In the genomic region with DNA sequence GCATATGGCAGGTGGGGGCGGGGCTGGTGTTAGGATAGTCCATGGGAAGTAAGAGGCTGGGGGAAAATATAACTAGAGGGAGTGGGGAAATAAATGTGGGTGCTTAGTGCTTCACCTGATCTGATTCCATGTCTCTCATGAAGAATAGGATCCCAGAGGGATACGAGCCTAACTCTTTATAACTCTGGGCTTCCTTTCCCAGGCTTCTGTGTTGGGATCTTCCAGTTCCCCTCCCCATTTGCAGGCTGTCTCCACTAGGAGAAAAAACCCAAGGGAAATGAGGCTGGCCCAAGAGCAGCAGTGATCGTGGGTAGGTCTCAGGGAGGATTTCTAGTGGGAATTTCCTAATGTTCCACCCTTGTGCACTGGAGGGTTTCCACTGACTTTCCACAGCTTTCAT, we compare ENCODE assay signal across 27 cellular contexts. TPM values are rescaled to one million over a fixed set of nuclear protein-coding genes. Genes with fewer than 3 reads are reported as not detected.
DNase-seq lines count a peak whose midpoint lies in the region; ATAC-seq, FAIRE-seq and TF ChIP-seq lines count a peak whose summit lies in the region.
"Had no signal": no experiment of that assay in that cellular context is flagged by ENCODE, and none has a peak within 500 bp of the region (broad histone marks: within the 10 kb centered on the region; RNA-seq: fewer than 3 reads in every experiment).

No MANE protein-coding gene starts in this region.

- H3K9me3 ChIP-seq in K562 (replicated peaks; ENCODE audit: control insufficient read depth, insufficient read depth, low read depth, low read length) (no peaks in the 10 kb centered on the region), upper lobe of right lung (no peaks in the 10 kb centered on the region)
- H3K9me3 ChIP-seq in naive thymus-derived CD4-positive, alpha-beta T cell (ENCODE audit: control insufficient read depth in 2 of 3, low read length in 3 of 3) = no peaks in the 10 kb centered on the region
- H3K9me3 ChIP-seq: A549, BLaER1, heart right ventricle, left lung, tibial nerve had no signal

- H3K9me3 Mint-ChIP-seq in activated naive CD4-positive, alpha-beta T cell treated with anti-CD3 and anti-CD28 coated beads, Interleukin-2, amount 50 U/mL, for 24 hours = no peaks in the 10 kb centered on the region
- no peaks in the 10 kb centered on the region for H3K9me3 Mint-ChIP-seq in activated naive CD4-positive, alpha-beta T cell treated with anti-CD3 and anti-CD28 coated beads, Interleukin-2, amount 50 U/mL, for 72 hours
- H3K9me3 Mint-ChIP-seq in naive thymus-derived CD4-positive, alpha-beta T cell = peaks cover 0 to 2% (median 0%) of the 10 kb centered on the region in 11 donors

- H3K9me1 ChIP-seq in K562 (ENCODE audit: control insufficient read depth, insufficient read depth, low read length) = no peaks in the 10 kb centered on the region

- in situ Hi-C loops in K562 (cut with MboI) = no loop called here

- peak overlapping the region; percentile 72 for H3K4me3 Mint-ChIP-seq in activated naive CD4-positive, alpha-beta T cell treated with anti-CD3 and anti-CD28 coated beads, Interleukin-2, amount 50 U/mL, for 24 hours
- peak overlapping the region in 9 of 10 donors; percentile 27 to 84 (median 59) for H3K4me3 Mint-ChIP-seq in naive thymus-derived CD4-positive, alpha-beta T cell
- H3K4me3 Mint-ChIP-seq: activated CD4-positive, alpha-beta T cell treated with anti-CD3 and anti-CD28 coated beads for 36 hours had no signal

- no peak for TF ChIP-seq EP300 in K562 (IDR thresholded peaks at IDR 0.05; ENCODE audit: low read length)

- H3K27me3 Mint-ChIP-seq in activated naive CD4-positive, alpha-beta T cell treated with anti-CD3 and anti-CD28 coated beads, Interleukin-2, amount 50 U/mL, for 24 hours = peaks cover 33% of the 10 kb centered on the region
- peaks cover 36 to 49% (median 45%) of the 10 kb centered on the region in 5 donors for H3K27me3 Mint-ChIP-seq in naive thymus-derived CD4-positive, alpha-beta T cell

- no peaks in the 10 kb centered on the region for H3K79me2 ChIP-seq in K562 (ENCODE audit: control insufficient read depth, insufficient read depth, low read length)

- peaks cover 17% of the 10 kb centered on the region for H3K4me1 Mint-ChIP-seq in activated naive CD4-positive, alpha-beta T cell treated with anti-CD3 and anti-CD28 coated beads, Interleukin-2, amount 50 U/mL, for 24 hours
- H3K4me1 Mint-ChIP-seq in naive thymus-derived CD4-positive, alpha-beta T cell = peaks cover 12 to 18% (median 15%) of the 10 kb centered on the region in 7 donors

- 0% methylated on average over 3 of the region's 3 CpGs for WGBS in K562 (ENCODE audit: insufficient coverage, low coverage, missing lambda C conversion rate)

- H3K36me3 Mint-ChIP-seq in activated naive CD4-positive, alpha-beta T cell treated with anti-CD3 and anti-CD28 coated beads, Interleukin-2, amount 50 U/mL, for 24 hours = no peaks in the 10 kb centered on the region
- H3K36me3 Mint-ChIP-seq in activated naive CD4-positive, alpha-beta T cell treated with anti-CD3 and anti-CD28 coated beads, Interleukin-2, amount 50 U/mL, for 72 hours = no peaks in the 10 kb centered on the region
- peaks cover 0 to 8% (median 8%) of the 10 kb centered on the region in 5 donors for H3K36me3 Mint-ChIP-seq in naive thymus-derived CD4-positive, alpha-beta T cell

- no peak for DNase-seq in activated naive CD4-positive, alpha-beta T cell treated with anti-CD3 and anti-CD28 coated beads, Interleukin-2, amount 50 U/mL, for 72 hours (ENCODE audit: low spot score in 2 of 2)
- DNase-seq in K562 (ENCODE audit: extremely low read depth in 1 of 4, low spot score in 3 of 4) = no peak
- DNase-seq in naive thymus-derived CD4-positive, alpha-beta T cell = no peak
- peak; percentile 15 for DNase-seq in upper lobe of right lung
- no peak for DNase-seq in T-helper 1 cell
- no peak for DNase-seq in HT-29 (ENCODE audit: low spot score)
- DNase-seq: activated CD4-positive, alpha-beta T cell treated with anti-CD3 and anti-CD28 coated beads for 36 hours; activated effector memory CD4-positive, alpha-beta T cell treated with Interleukin-2 at 50 U/mL for 16 hours; heart right ventricle; left lung; midbrain; NCI-H1092 treated with DMSO at 0.1 percent for 48 hours; NCI-H2029 treated with DMSO at 0.1 percent for 48 hours; NCI-H226; NCI-H82; Right ventricle myocardium superior; stimulated activated CD4-positive, alpha-beta T cell treated with anti-CD3 and anti-CD28 coated beads, Interleukin-2, amount 100 ng/mL, for 48 hours; stimulated activated naive CD4-positive, alpha-beta T cell treated with Interleukin-2 at 50 U/mL for 16 hours had no signal

- H3K9ac ChIP-seq in K562 (ENCODE audit: insufficient read depth in 1 of 2, low read depth in 2 of 2, low read length in 2 of 2) = no peak overlapping the region
- H3K9ac ChIP-seq: BLaER1 had no signal

- ATAC-seq in activated naive CD4-positive, alpha-beta T cell treated with anti-CD3 and anti-CD28 coated beads, Interleukin-2, amount 50 U/mL, for 72 hours = no peak
- ATAC-seq in K562 = no peak
- no peak for ATAC-seq in naive thymus-derived CD4-positive, alpha-beta T cell
- no peak for ATAC-seq in upper lobe of right lung
- ATAC-seq in HG03108 (IDR thresholded peaks at IDR 0.05; ENCODE audit: unreplicated experiment) = no peak
- ATAC-seq: activated CD4-positive, alpha-beta T cell treated with anti-CD3 and anti-CD28 coated beads for 36 hours; heart right ventricle; left lung had no signal

- TF ChIP-seq CTCF in K562 (IDR thresholded peaks at IDR 0.05 in 2 of 3, conservative IDR thresholded peaks at IDR 0.05 in 1 of 3; ENCODE audit: insufficient read depth in 2 of 3, low read depth in 1 of 3, low read length in 3 of 3) (no peak), upper lobe of right lung (IDR thresholded peaks at IDR 0.05) (no peak)

- FAIRE-seq in K562 (lab: Jason Lieb, UNC) = peak; percentile 15
- FAIRE-seq: A549 had no signal

- intact Hi-C loops in K562 (cut with micrococcal nuclease) = loop anchor here (5.0 kb wide), 1 partner anchor 146 kb away; no protein-coding TSS in a partner anchor
- intact Hi-C loops in naive thymus-derived CD4-positive, alpha-beta T cell (cut with micrococcal nuclease) = loop anchor here (5.0 to 10.0 kb wide), 2 partner anchors 51 to 948 kb away; a partner anchor contains a TSS
- intact Hi-C loops in upper lobe of right lung (cut with DNase I) = no loop called here

- CTCF ChIA-PET in K562 (lab: Yijun Ruan, JAX; ENCODE audit: low intra/inter-chr PET ratio) = interaction anchor here (0.7 kb wide), 1 partner anchor 1964 kb away, joined by 6 read pairs; no protein-coding TSS in a partner anchor
- CTCF ChIA-PET in naive thymus-derived CD4-positive, alpha-beta T cell (lab: Charles Lee) = interaction anchor here (0.7 to 5.1 kb wide), 3 partner anchors 10 to 208 kb away, joined by 3 to 71 read pairs (median 4); no protein-coding TSS in a partner anchor

- H4K20me1 ChIP-seq in K562 (replicated peaks; ENCODE audit: control insufficient read depth, insufficient read depth, low read length) = peaks cover 7% of the 10 kb centered on the region; the same call in 1 of the 2 replicates
- H4K20me1 ChIP-seq: BLaER1 had no signal

- no peak for TF ChIP-seq RAD21 in K562 (CRISPR knock-in tag; conservative IDR thresholded peaks at IDR 0.05 in 1 of 2, IDR thresholded peaks at IDR 0.05 in 1 of 2)

- H3K27ac ChIP-seq in K562 (ENCODE audit: extremely low read depth, low read depth, low read length) (no peak overlapping the region), upper lobe of right lung (no peak overlapping the region)
- H3K27ac ChIP-seq in naive thymus-derived CD4-positive, alpha-beta T cell (ENCODE audit: low read depth, low read length) = no peak overlapping the region
- H3K27ac ChIP-seq: BLaER1, heart right ventricle, left lung, tibial nerve had no signal

- H3K4me1 ChIP-seq in K562 (replicated peaks in 1 of 2; ENCODE audit: control insufficient read depth in 2 of 2, insufficient read depth in 2 of 2, low read length in 2 of 2) (peaks cover 0 to 16% of the 10 kb centered on the region in 2 experiments; a peak in 1 of 5 replicates), upper lobe of right lung (no peaks in the 10 kb centered on the region)
- H3K4me1 ChIP-seq in naive thymus-derived CD4-positive, alpha-beta T cell (ENCODE audit: control insufficient read depth in 2 of 2, insufficient read depth in 2 of 2, low read length in 2 of 2) = peaks cover 0 to 7% of the 10 kb centered on the region in 2 donors

- H3K36me3 ChIP-seq in K562 (ENCODE audit: control insufficient read depth, insufficient read depth, low read length) (no peaks in the 10 kb centered on the region), upper lobe of right lung (no peaks in the 10 kb centered on the region)
- H3K36me3 ChIP-seq in naive thymus-derived CD4-positive, alpha-beta T cell (ENCODE audit: control insufficient read depth in 2 of 3, insufficient read depth in 3 of 3, low read length in 3 of 3) = peaks cover 0 to 13% (median 2%) of the 10 kb centered on the region in 3 experiments
- H3K36me3 ChIP-seq: heart right ventricle, left lung had no signal

- BruUV-seq in K562 (replicated peaks; lab: Mats Ljungman, UMichigan) = no TSS peak

- no peak overlapping the region for H3K27ac Mint-ChIP-seq in activated naive CD4-positive, alpha-beta T cell treated with anti-CD3 and anti-CD28 coated beads, Interleukin-2, amount 50 U/mL, for 24 hours
- H3K27ac Mint-ChIP-seq in activated naive CD4-positive, alpha-beta T cell treated with anti-CD3 and anti-CD28 coated beads, Interleukin-2, amount 50 U/mL, for 72 hours = no peak overlapping the region
- H3K27ac Mint-ChIP-seq in naive thymus-derived CD4-positive, alpha-beta T cell = no peak overlapping the region
- H3K27ac Mint-ChIP-seq: activated CD4-positive, alpha-beta T cell treated with anti-CD3 and anti-CD28 coated beads for 36 hours had no signal

- H2AFZ ChIP-seq in K562 (ENCODE audit: low read depth, low read length) = no peak overlapping the region

- no peak for TF ChIP-seq POLR2A in K562 (conservative IDR thresholded peaks at IDR 0.05)

- H3K4me2 ChIP-seq in K562 (ENCODE audit: insufficient read depth, low read length) = no peak overlapping the region
- H3K4me2 ChIP-seq: BLaER1 had no signal

- POLR2A ChIA-PET in K562 (lab: Yijun Ruan, JAX) = interaction anchor here (0.7 kb wide), 1 partner anchor 335 kb away, joined by 3 read pairs; no protein-coding TSS in a partner anchor
- POLR2A ChIA-PET in naive thymus-derived CD4-positive, alpha-beta T cell (lab: Charles Lee) = interaction anchor here (1.1 kb wide), 1 partner anchor 16 kb away, joined by 3 read pairs; a partner anchor contains a TSS

- no peak overlapping the region for H3K4me3 ChIP-seq in K562
- H3K4me3 ChIP-seq in naive thymus-derived CD4-positive, alpha-beta T cell (ENCODE audit: low read length) = no peak overlapping the region
- H3K4me3 ChIP-seq in upper lobe of right lung = no peak overlapping the region
- H3K4me3 ChIP-seq: BLaER1, left lung, smooth muscle cell had no signal

- peaks cover 9 to 26% of the 10 kb centered on the region in 2 experiments; a peak in 4 of 5 replicates for H3K27me3 ChIP-seq in K562 (ENCODE audit: control insufficient read depth in 2 of 2, insufficient read depth in 2 of 2, low read length in 2 of 2)
- peaks cover 17% of the 10 kb centered on the region in 2 donors for H3K27me3 ChIP-seq in naive thymus-derived CD4-positive, alpha-beta T cell (ENCODE audit: control insufficient read depth in 2 of 2, insufficient read depth in 2 of 2, low read length in 2 of 2)
- H3K27me3 ChIP-seq in upper lobe of right lung = peaks cover 57% of the 10 kb centered on the region
- H3K27me3 ChIP-seq: BLaER1 had no signal

RNA-seq across cellular contexts. Expression of a gene that starts 1.6 kb away (rescaled TPM):
- total RNA-seq in activated naive CD4-positive, alpha-beta T cell treated with anti-CD3 and anti-CD28 coated beads, Interleukin-2, amount 50 U/mL, for 72 hours = under 1 TPM in 1 of 2 donors, not detected in 1; 0.06 TPM
- not detected in 2 replicates for total RNA-seq in K562 (2011; cell fraction: chromatin; rRNA removed; ENCODE audit: low replicate concordance)
- total RNA-seq in K562 (2011; cell fraction: nucleolus; rRNA removed) = not detected in 2 replicates
- total RNA-seq in K562 (2011; cell fraction: nucleoplasm; rRNA removed) = not detected in 2 replicates
- total RNA-seq in K562 (2014; rRNA removed) = not detected in 2 replicates
- not detected in 2 replicates for total RNA-seq in K562 (2014; rRNA removed; fragmentation: Illumina TruSeq; extraction: Trizol)
- total RNA-seq in K562 (2015; rRNA removed; fragmentation: Illumina TruSeq; extraction: Trizol) = not detected in 2 replicates
- not detected in 2 replicates for total RNA-seq in K562 (2021)
- not detected in 2 replicates for polyA plus RNA-seq in K562 (2011; rRNA removed)
- not detected in 2 replicates for polyA plus RNA-seq in K562 (2011; cell fraction: cytosol; rRNA removed)
- polyA plus RNA-seq in K562 (2011; cell fraction: nucleus; rRNA removed) = not detected in 2 replicates
- polyA plus RNA-seq in K562 (2012) = not detected in 2 replicates
- polyA plus RNA-seq in K562 (2014; fragmentation: Illumina TruSeq; extraction: Trizol) = not detected in 2 replicates
- not detected for polyA plus RNA-seq in K562 (2014; fragmentation: Nextera tagmentation; extraction: Ambion mirVana)
- polyA plus RNA-seq in K562 (2014; rRNA removed) = not detected in 2 replicates
- polyA minus RNA-seq in K562 (2011; rRNA and poly(A)+ RNA removed) = not detected in 2 replicates
- not detected in 2 replicates for polyA minus RNA-seq in K562 (2011; cell fraction: cytosol; rRNA and poly(A)+ RNA removed)
- not detected in 2 replicates for polyA minus RNA-seq in K562 (2011; cell fraction: nucleus; rRNA and poly(A)+ RNA removed)
- total RNA-seq in naive thymus-derived CD4-positive, alpha-beta T cell = not detected
- under 1 TPM; 0.06 to 0.08 TPM for polyA plus RNA-seq in naive thymus-derived CD4-positive, alpha-beta T cell
- not detected for total RNA-seq in upper lobe of right lung
- total RNA-seq in HT-29 (2014; rRNA removed; shearing (Covaris generic)) = not detected in 2 replicates
- total RNA-seq: cardiac septum, left lung, OCI-LY7, renal cortical epithelial cell, Right ventricle myocardium superior, smooth muscle cell had no signal
- polyA plus RNA-seq: A549, smooth muscle cell had no signal

RNA-seq across cellular contexts. Expression of a gene that starts 13.0 kb away (rescaled TPM):
- not detected for total RNA-seq in activated naive CD4-positive, alpha-beta T cell treated with anti-CD3 and anti-CD28 coated beads, Interleukin-2, amount 50 U/mL, for 72 hours
- not detected in 2 replicates for total RNA-seq in K562 (2011; cell fraction: chromatin; rRNA removed; ENCODE audit: low replicate concordance)
- total RNA-seq in K562 (2011; cell fraction: nucleolus; rRNA removed) = not detected in 2 replicates
- not detected in 2 replicates for total RNA-seq in K562 (2011; cell fraction: nucleoplasm; rRNA removed)
- total RNA-seq in K562 (2014; rRNA removed) = not detected in 2 replicates
- total RNA-seq in K562 (2014; rRNA removed; fragmentation: Illumina TruSeq; extraction: Trizol) = not detected in 2 replicates
- total RNA-seq in K562 (2015; rRNA removed; fragmentation: Illumina TruSeq; extraction: Trizol) = not detected in 2 replicates
- total RNA-seq in K562 (2021) = not detected in 2 replicates
- polyA plus RNA-seq in K562 (2011; rRNA removed) = not detected in 2 replicates
- polyA plus RNA-seq in K562 (2011; cell fraction: cytosol; rRNA removed) = not detected in 2 replicates
- polyA plus RNA-seq in K562 (2011; cell fraction: nucleus; rRNA removed) = 0.10 TPM in 1 of 2 replicates, not detected in the other
- polyA plus RNA-seq in K562 (2012) = 0.07 and 0.11 TPM in 2 replicates
- polyA plus RNA-seq in K562 (2014; fragmentation: Illumina TruSeq; extraction: Trizol) = not detected in 2 replicates
- under 1 TPM; 0.06 to 0.11 TPM for polyA plus RNA-seq in K562 (2014; fragmentation: Nextera tagmentation; extraction: Ambion mirVana)
- polyA plus RNA-seq in K562 (2014; rRNA removed) = not detected in 2 replicates
- polyA minus RNA-seq in K562 (2011; rRNA and poly(A)+ RNA removed) = not detected in 2 replicates
- polyA minus RNA-seq in K562 (2011; cell fraction: cytosol; rRNA and poly(A)+ RNA removed) = not detected in 2 replicates
- polyA minus RNA-seq in K562 (2011; cell fraction: nucleus; rRNA and poly(A)+ RNA removed) = not detected in 2 replicates
- under 1 TPM in 1 of 5 experiments, not detected in 4; 0.32 TPM for total RNA-seq in naive thymus-derived CD4-positive, alpha-beta T cell
- under 1 TPM in 1 of 2 donors, not detected in 1; 0.29 TPM for polyA plus RNA-seq in naive thymus-derived CD4-positive, alpha-beta T cell
- not detected for total RNA-seq in upper lobe of right lung
- total RNA-seq in HT-29 (2014; rRNA removed; shearing (Covaris generic)) = not detected in 2 replicates
- total RNA-seq: smooth muscle cell had no signal
- polyA plus RNA-seq: smooth muscle cell had no signal

RNA-seq across cellular contexts. Expression of a gene that starts 15.5 kb away (rescaled TPM):
- 10 to 100 TPM; 29.9 to 35.2 TPM for total RNA-seq in activated naive CD4-positive, alpha-beta T cell treated with anti-CD3 and anti-CD28 coated beads, Interleukin-2, amount 50 U/mL, for 72 hours
- 8.1 and 30.2 TPM in 2 replicates for total RNA-seq in K562 (2011; cell fraction: chromatin; rRNA removed; ENCODE audit: low replicate concordance)
- total RNA-seq in K562 (2011; cell fraction: nucleolus; rRNA removed) = 35.5 and 43.4 TPM in 2 replicates
- 16.0 and 20.1 TPM in 2 replicates for total RNA-seq in K562 (2011; cell fraction: nucleoplasm; rRNA removed)
- total RNA-seq in K562 (2014; rRNA removed) (7.3 and 8.6 TPM in 2 replicates), K562 (2014; rRNA removed; fragmentation: Illumina TruSeq; extraction: Trizol) (0.93 and 1.4 TPM in 2 replicates), K562 (2015; rRNA removed; fragmentation: Illumina TruSeq; extraction: Trizol) (3.2 and 3.9 TPM in 2 replicates), K562 (2021) (11.7 and 12.5 TPM in 2 replicates), upper lobe of right lung (37.5 TPM)
- polyA plus RNA-seq in K562 (2011; rRNA removed) (3.9 and 10.0 TPM in 2 replicates), K562 (2014; fragmentation: Illumina TruSeq; extraction: Trizol) (3.1 and 5.9 TPM in 2 replicates), K562 (2014; fragmentation: Nextera tagmentation; extraction: Ambion mirVana) (under 1 TPM; 0.32 to 0.35 TPM), K562 (2014; rRNA removed) (7.1 and 7.6 TPM in 2 replicates)
- 8.4 and 14.8 TPM in 2 replicates for polyA plus RNA-seq in K562 (2011; cell fraction: cytosol; rRNA removed)
- polyA plus RNA-seq in K562 (2011; cell fraction: nucleus; rRNA removed) = 22.5 and 32.3 TPM in 2 replicates
- polyA plus RNA-seq in K562 (2012) = 10.3 and 16.7 TPM in 2 replicates
- 1.6 and 3.2 TPM in 2 replicates for polyA minus RNA-seq in K562 (2011; rRNA and poly(A)+ RNA removed)
- polyA minus RNA-seq in K562 (2011; cell fraction: cytosol; rRNA and poly(A)+ RNA removed) = 4.3 and 9.0 TPM in 2 replicates
- 5.4 and 6.7 TPM in 2 replicates for polyA minus RNA-seq in K562 (2011; cell fraction: nucleus; rRNA and poly(A)+ RNA removed)
- 10 to 100 TPM; 31.9 to 68.7 (median 44.8) TPM for total RNA-seq in naive thymus-derived CD4-positive, alpha-beta T cell
- polyA plus RNA-seq in naive thymus-derived CD4-positive, alpha-beta T cell = 10 to 100 TPM; 38.6 to 60.9 TPM
- total RNA-seq in HT-29 (2014; rRNA removed; shearing (Covaris generic)) = 21.9 and 24.7 TPM in 2 replicates

RNA-seq across cellular contexts. Expression of a gene that starts 32.6 kb away (rescaled TPM):
- not detected for total RNA-seq in activated naive CD4-positive, alpha-beta T cell treated with anti-CD3 and anti-CD28 coated beads, Interleukin-2, amount 50 U/mL, for 72 hours
- total RNA-seq in K562 (2011; cell fraction: chromatin; rRNA removed; ENCODE audit: low replicate concordance) = 0.21 and 1.2 TPM in 2 replicates
- 0.50 TPM in 1 of 2 replicates, not detected in the other for total RNA-seq in K562 (2011; cell fraction: nucleolus; rRNA removed)
- total RNA-seq in K562 (2011; cell fraction: nucleoplasm; rRNA removed) = 0.44 and 0.76 TPM in 2 replicates
- total RNA-seq in K562 (2014; rRNA removed) = not detected in 2 replicates
- not detected in 2 replicates for total RNA-seq in K562 (2014; rRNA removed; fragmentation: Illumina TruSeq; extraction: Trizol)
- total RNA-seq in K562 (2015; rRNA removed; fragmentation: Illumina TruSeq; extraction: Trizol) = not detected in 2 replicates
- total RNA-seq in K562 (2021) = 0.04 and 0.09 TPM in 2 replicates
- polyA plus RNA-seq in K562 (2011; rRNA removed) = 0.11 and 0.14 TPM in 2 replicates
- polyA plus RNA-seq in K562 (2011; cell fraction: cytosol; rRNA removed) = 0.06 and 0.44 TPM in 2 replicates
- 0.43 and 0.55 TPM in 2 replicates for polyA plus RNA-seq in K562 (2011; cell fraction: nucleus; rRNA removed)
- 0.18 and 0.23 TPM in 2 replicates for polyA plus RNA-seq in K562 (2012)
- polyA plus RNA-seq in K562 (2014; fragmentation: Illumina TruSeq; extraction: Trizol) = 0.04 TPM in 1 of 2 replicates, not detected in the other
- not detected for polyA plus RNA-seq in K562 (2014; fragmentation: Nextera tagmentation; extraction: Ambion mirVana)
- not detected in 2 replicates for polyA plus RNA-seq in K562 (2014; rRNA removed)
- 0.06 and 0.07 TPM in 2 replicates for polyA minus RNA-seq in K562 (2011; rRNA and poly(A)+ RNA removed)
- polyA minus RNA-seq in K562 (2011; cell fraction: cytosol; rRNA and poly(A)+ RNA removed) = not detected in 2 replicates
- 0.13 and 0.22 TPM in 2 replicates for polyA minus RNA-seq in K562 (2011; cell fraction: nucleus; rRNA and poly(A)+ RNA removed)
- not detected for total RNA-seq in naive thymus-derived CD4-positive, alpha-beta T cell
- not detected for polyA plus RNA-seq in naive thymus-derived CD4-positive, alpha-beta T cell
- total RNA-seq in upper lobe of right lung = 5.6 TPM
- total RNA-seq in HT-29 (2014; rRNA removed; shearing (Covaris generic)) = not detected in 2 replicates
- total RNA-seq: activated CD4-positive, alpha-beta T cell treated with anti-CD3 and anti-CD28 coated beads for 36 hours; OCI-LY7; smooth muscle cell had no signal
- polyA plus RNA-seq: smooth muscle cell had no signal

RNA-seq across cellular contexts. Expression of a gene that starts 51.1 kb away (rescaled TPM):
- total RNA-seq in activated naive CD4-positive, alpha-beta T cell treated with anti-CD3 and anti-CD28 coated beads, Interleukin-2, amount 50 U/mL, for 72 hours = 1 to 10 TPM; 3.6 to 5.3 TPM
- total RNA-seq in K562 (2011; cell fraction: chromatin; rRNA removed; ENCODE audit: low replicate concordance) = 6.0 and 9.3 TPM in 2 replicates
- total RNA-seq in K562 (2011; cell fraction: nucleolus; rRNA removed) = 5.7 and 6.2 TPM in 2 replicates
- total RNA-seq in K562 (2011; cell fraction: nucleoplasm; rRNA removed) = 10.0 and 15.0 TPM in 2 replicates
- 2.6 and 3.8 TPM in 2 replicates for total RNA-seq in K562 (2014; rRNA removed)
- total RNA-seq in K562 (2014; rRNA removed; fragmentation: Illumina TruSeq; extraction: Trizol) = 5.0 and 5.1 TPM in 2 replicates
- total RNA-seq in K562 (2015; rRNA removed; fragmentation: Illumina TruSeq; extraction: Trizol) = 4.2 and 4.7 TPM in 2 replicates
- total RNA-seq in K562 (2021) = 4.0 and 4.3 TPM in 2 replicates
- polyA plus RNA-seq in K562 (2011; rRNA removed) = 4.7 and 5.1 TPM in 2 replicates
- 3.9 and 4.9 TPM in 2 replicates for polyA plus RNA-seq in K562 (2011; cell fraction: cytosol; rRNA removed)
- 4.5 and 5.2 TPM in 2 replicates for polyA plus RNA-seq in K562 (2011; cell fraction: nucleus; rRNA removed)
- polyA plus RNA-seq in K562 (2012) = 4.4 and 5.1 TPM in 2 replicates
- polyA plus RNA-seq in K562 (2014; fragmentation: Illumina TruSeq; extraction: Trizol) = 5.4 and 6.7 TPM in 2 replicates
- polyA plus RNA-seq in K562 (2014; fragmentation: Nextera tagmentation; extraction: Ambion mirVana) = 1 to 10 TPM; 3.0 to 3.4 TPM
- 4.0 and 4.8 TPM in 2 replicates for polyA plus RNA-seq in K562 (2014; rRNA removed)
- polyA minus RNA-seq in K562 (2011; rRNA and poly(A)+ RNA removed) = 3.0 and 3.3 TPM in 2 replicates
- 1.4 and 1.9 TPM in 2 replicates for polyA minus RNA-seq in K562 (2011; cell fraction: cytosol; rRNA and poly(A)+ RNA removed)
- polyA minus RNA-seq in K562 (2011; cell fraction: nucleus; rRNA and poly(A)+ RNA removed) = 2.4 and 4.1 TPM in 2 replicates
- total RNA-seq in naive thymus-derived CD4-positive, alpha-beta T cell = 10 to 100 TPM in 2 of 5 experiments, 1 to 10 TPM in 3; 4.0 to 11.4 (median 7.0) TPM
- 1 to 10 TPM; 4.1 to 5.0 TPM for polyA plus RNA-seq in naive thymus-derived CD4-positive, alpha-beta T cell
- 7.1 TPM for total RNA-seq in upper lobe of right lung
- total RNA-seq in HT-29 (2014; rRNA removed; shearing (Covaris generic)) = 3.6 and 4.0 TPM in 2 replicates
